In genomic region chr4:7612311-7612710, GRCh38 we compare ENCODE assay signal across 27 cellular contexts.
"Had no signal": no experiment of that assay in that cellular context is flagged by ENCODE, and none has a peak within 500 bp of the region (broad histone marks: within the 10 kb centered on the region; RNA-seq: fewer than 3 reads in every experiment).

No MANE protein-coding gene starts in this region.

- H3K4me1 Mint-ChIP-seq: stimulated activated memory B cell treated with anti-CD40 and anti-IgM and Interleukin-4, amounts not matched to agents 10 μg/mL and 1 μg/mL and 100 μg/mL, for 72 hours had no signal

- H3K36me3 ChIP-seq: esophagus squamous epithelium, left lung, ovary, sigmoid colon, spleen, tibial artery, upper lobe of left lung had no signal

- H3K4me3 Mint-ChIP-seq: effector memory CD8-positive, alpha-beta T cell; mesothelial cell of epicardium; naive thymus-derived CD4-positive, alpha-beta T cell; nephron; stimulated activated memory B cell treated with anti-CD40 and anti-IgM and Interleukin-4, amounts not matched to agents 10 μg/mL and 1 μg/mL and 100 μg/mL, for 72 hours had no signal

- H3K27ac Mint-ChIP-seq: effector memory CD8-positive, alpha-beta T cell; mesothelial cell of epicardium; naive thymus-derived CD4-positive, alpha-beta T cell; nephron; stimulated activated memory B cell treated with anti-CD40 and anti-IgM and Interleukin-4, amounts not matched to agents 10 μg/mL and 1 μg/mL and 100 μg/mL, for 72 hours had no signal

- H3K9me3 ChIP-seq: esophagus squamous epithelium, left lung, mucosa of descending colon, ovary, psoas muscle, sigmoid colon, spleen, testis, tibial artery, upper lobe of left lung had no signal

- H3K27me3 Mint-ChIP-seq: stimulated activated memory B cell treated with anti-CD40 and anti-IgM and Interleukin-4, amounts not matched to agents 10 μg/mL and 1 μg/mL and 100 μg/mL, for 72 hours had no signal

- DNase-seq: effector memory CD8-positive, alpha-beta T cell; erythroblast; esophagus squamous epithelium; foreskin melanocyte; head of caudate nucleus; left cardiac atrium; left lung; mesenchymal stem cell; mucosa of descending colon; naive thymus-derived CD4-positive, alpha-beta T cell; occipital lobe; ovary; psoas muscle; right cardiac atrium; sigmoid colon; spleen; stimulated activated CD4-positive, alpha-beta T cell treated with anti-CD3 and anti-CD28 coated beads, Interleukin-4, amount 100 ng/mL, for 4 hours; stimulated activated naive CD8-positive, alpha-beta T cell treated with anti-CD3 and anti-CD28 coated beads, Interleukin-15, Interleukin-2, amounts not matched to agents 100 U/mL and 50 U/mL, for 24 hours; substantia nigra; testis; tibial artery; upper lobe of left lung had no signal

- H3K27ac ChIP-seq: coronary artery, esophagus squamous epithelium, left lung, ovary, psoas muscle, sigmoid colon, skin epidermis, spleen, testis, tibial artery, upper lobe of left lung had no signal

- H3K27me3 ChIP-seq: esophagus squamous epithelium, ovary, sigmoid colon, testis, upper lobe of left lung had no signal

- H3K4me3 ChIP-seq: coronary artery, esophagus squamous epithelium, left lung, mucosa of descending colon, ovary, psoas muscle, sigmoid colon, skin epidermis, spleen, testis, tibial artery, upper lobe of left lung had no signal

- H3K9me3 Mint-ChIP-seq: effector memory CD8-positive, alpha-beta T cell; mesothelial cell of epicardium; nephron had no signal

- H3K36me3 Mint-ChIP-seq: mesothelial cell of epicardium; naive thymus-derived CD4-positive, alpha-beta T cell; stimulated activated memory B cell treated with anti-CD40 and anti-IgM and Interleukin-4, amounts not matched to agents 10 μg/mL and 1 μg/mL and 100 μg/mL, for 72 hours had no signal

- ATAC-seq: effector memory CD8-positive, alpha-beta T cell; left cardiac atrium; left lung; mucosa of descending colon; naive thymus-derived CD4-positive, alpha-beta T cell; psoas muscle; right cardiac atrium; stimulated activated memory B cell treated with anti-CD40 and anti-IgM and Interleukin-4, amounts not matched to agents 10 μg/mL and 1 μg/mL and 100 μg/mL, for 72 hours; stimulated activated naive CD8-positive, alpha-beta T cell treated with anti-CD3 and anti-CD28 coated beads, Interleukin-15, Interleukin-2, amounts not matched to agents 100 U/mL and 50 U/mL, for 24 hours had no signal
